ENCODE assay signal across 23 cellular contexts in the genomic region with DNA sequence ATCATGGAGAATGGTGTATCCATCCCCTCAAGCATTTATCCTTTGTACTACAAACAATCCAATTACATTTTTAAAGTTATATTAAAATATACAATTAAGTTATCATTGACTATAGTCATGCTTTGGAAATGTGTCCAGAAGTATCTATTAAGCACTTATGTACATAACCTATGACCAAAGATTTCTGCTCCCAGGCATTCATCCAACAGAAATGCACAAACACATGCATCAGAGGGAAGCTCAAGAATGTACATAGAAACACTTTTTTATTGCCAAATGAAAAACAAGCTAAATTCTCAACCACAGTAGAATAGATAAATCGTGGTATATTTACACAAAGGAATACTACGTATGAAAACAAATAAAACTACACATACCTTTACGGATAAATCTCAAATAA.
DNase-seq lines count a peak whose midpoint lies in the region; ATAC-seq, FAIRE-seq and TF ChIP-seq lines count a peak whose summit lies in the region.
"Had no signal": no experiment of that assay in that cellular context is flagged by ENCODE, and none has a peak within 500 bp of the region (broad histone marks: within the 10 kb centered on the region; RNA-seq: fewer than 3 reads in every experiment).

No MANE protein-coding gene starts in this region.

- H4K5ac ChIP-seq in IMR-90 (ENCODE audit: low read depth, low read length), result no peak overlapping the region

- TF ChIP-seq CTCF in A549 (IDR thresholded peaks at IDR 0.05), result no peak
- no peak for TF ChIP-seq CTCF in IMR-90 (conservative IDR thresholded peaks at IDR 0.05; ENCODE audit: low read depth, low read length)
- TF ChIP-seq CTCF in astrocyte of the spinal cord (IDR thresholded peaks at IDR 0.05; ENCODE audit: low read depth, low read length), result no peak
- TF ChIP-seq CTCF in fibroblast of pulmonary artery (IDR thresholded peaks at IDR 0.05; ENCODE audit: low read length, missing control alignments), result no peak
- TF ChIP-seq CTCF in Calu3 (IDR thresholded peaks at IDR 0.05; ENCODE audit: unreplicated experiment), result no peak
- TF ChIP-seq CTCF in body of pancreas (IDR thresholded peaks at IDR 0.05), result no peak

- intact Hi-C loops in IMR-90 (cut with micrococcal nuclease) (no loop called here), Calu3 (cut with micrococcal nuclease; ENCODE audit: unreplicated experiment) (no loop called here), body of pancreas (cut with DNase I) (loop anchor here (10.0 kb wide), 1 partner anchor 1132 kb away; no protein-coding TSS in a partner anchor)

- H2AK9ac ChIP-seq in IMR-90 (replicated peaks; ENCODE audit: low read depth, low read length, poor library complexity), result no peak overlapping the region

- BruUV-seq in IMR-90 (replicated peaks; lab: Mats Ljungman, UMichigan) (no TSS peak), Calu3 (replicated peaks; lab: Mats Ljungman, UMichigan) (no TSS peak)

- TF ChIP-seq RAD21 in A549 (conservative IDR thresholded peaks at IDR 0.05 in 1 of 2, IDR thresholded peaks at IDR 0.05 in 1 of 2) (no peak), IMR-90 (IDR thresholded peaks at IDR 0.05; ENCODE audit: low read length) (no peak)

- no peak overlapping the region for H3K18ac ChIP-seq in IMR-90 (ENCODE audit: low read depth, low read length)

- no peak overlapping the region for H2AK5ac ChIP-seq in IMR-90 (ENCODE audit: low read depth, low read length)

- H3K36me3 Mint-ChIP-seq in Calu3 (ENCODE audit: insufficient read depth, unreplicated experiment), result no peaks in the 10 kb centered on the region
- H3K36me3 Mint-ChIP-seq in naive thymus-derived CD8-positive, alpha-beta T cell, result peaks cover 0 to 5% (median 0%) of the 10 kb centered on the region in 3 donors
- H3K36me3 Mint-ChIP-seq: activated CD8-positive, alpha-beta memory T cell treated with anti-CD3 and anti-CD28 coated beads, Interleukin-2, amount 10 ng/mL, durations not matched to agents 7 days and 5 days; activated naive CD8-positive, alpha-beta T cell; naive thymus-derived CD4-positive, alpha-beta T cell had no signal

- H3K4me2 ChIP-seq in A549 (peak overlapping the region; percentile 35; the same call in 2 of the 3 replicates), IMR-90 (ENCODE audit: low read depth, low read length) (no peak overlapping the region)

- no peaks in the 10 kb centered on the region for H3K4me1 Mint-ChIP-seq in Calu3 (ENCODE audit: low read depth, unreplicated experiment)
- no peaks in the 10 kb centered on the region for H3K4me1 Mint-ChIP-seq in naive thymus-derived CD8-positive, alpha-beta T cell
- H3K4me1 Mint-ChIP-seq: activated CD8-positive, alpha-beta memory T cell treated with anti-CD3 and anti-CD28 coated beads, Interleukin-2, amount 10 ng/mL, durations not matched to agents 7 days and 5 days; naive thymus-derived CD4-positive, alpha-beta T cell had no signal

- DNase-seq in A549 (ENCODE audit: low read depth in 1 of 2, low spot score in 1 of 2), result peak in 1 of 2 experiments; percentile 32
- DNase-seq in IMR-90, result peak; percentile 86
- peak; percentile 71 for DNase-seq in astrocyte of the spinal cord (ENCODE audit: low read depth, low spot score)
- DNase-seq in fibroblast of pulmonary artery (ENCODE audit: low read depth), result peak; percentile 68
- no peak for DNase-seq in Calu3
- no peak for DNase-seq in naive thymus-derived CD8-positive, alpha-beta T cell
- no peak for DNase-seq in small intestine
- DNase-seq in body of pancreas, result no peak
- DNase-seq: activated CD4-positive, alpha-beta T cell treated with anti-CD3 and anti-CD28 coated beads for 48 hours; activated CD8-positive, alpha-beta memory T cell treated with anti-CD3 and anti-CD28 coated beads, Interleukin-2, amount 10 ng/mL, durations not matched to agents 7 days and 5 days; central memory CD4-positive, alpha-beta T cell; DMS153; foreskin keratinocyte; naive thymus-derived CD4-positive, alpha-beta T cell; NCI-H187; NCI-H226; NK-92 treated with Interleukin-12 subunit alpha and Interleukin-12 subunit beta, amount 100 ng/mL, for 24 hours; pancreas; RPMI8226; stimulated activated CD4-positive, alpha-beta T cell treated with anti-CD3 and anti-CD28 coated beads, Interleukin-4, amount 100 ng/mL, for 1 hour had no signal

- H3K27ac Mint-ChIP-seq in Calu3 (ENCODE audit: unreplicated experiment), result no peak overlapping the region
- no peak overlapping the region for H3K27ac Mint-ChIP-seq in naive thymus-derived CD8-positive, alpha-beta T cell
- H3K27ac Mint-ChIP-seq: activated CD8-positive, alpha-beta memory T cell treated with anti-CD3 and anti-CD28 coated beads, Interleukin-2, amount 10 ng/mL, durations not matched to agents 7 days and 5 days; activated naive CD8-positive, alpha-beta T cell; naive thymus-derived CD4-positive, alpha-beta T cell had no signal

- CTCF ChIA-PET in A549 (lab: Yijun Ruan, JAX), result no interaction called here
- CTCF ChIA-PET in IMR-90 (lab: Yijun Ruan, JAX), result interaction anchor here (0.5 kb wide), 1 partner anchor 78 kb away, joined by 3 read pairs; no protein-coding TSS in a partner anchor
- CTCF ChIA-PET in Calu3 (lab: Charles Lee), result no interaction called here

- dilution Hi-C loops in IMR-90 (cut with HindIII; ENCODE audit: low sequenced_read_pairs, unreplicated experiment), result no loop called here

- H2BK20ac ChIP-seq in IMR-90 (ENCODE audit: low read depth, low read length), result no peak overlapping the region

- no peak overlapping the region for H3K4ac ChIP-seq in IMR-90 (ENCODE audit: low read depth, low read length)

- in situ Hi-C loops in IMR-90 (cut with MboI; ENCODE audit: low sequenced_read_pairs), result no loop called here
- in situ Hi-C loops in astrocyte of the spinal cord (cut with HindIII; ENCODE audit: low sequenced_read_pairs), result no loop called here

- FAIRE-seq in A549 (lab: Jason Lieb, UNC) (no peak), small intestine (lab: Jason Lieb, UNC) (no peak)
- FAIRE-seq: GM12892 had no signal

- no peak overlapping the region for H3K27ac ChIP-seq in A549
- H3K27ac ChIP-seq in IMR-90 (ENCODE audit: insufficient read depth, low read length), result no peak overlapping the region
- no peak overlapping the region for H3K27ac ChIP-seq in small intestine (ENCODE audit: low read depth in 1 of 2, low read length in 1 of 2)
- H3K27ac ChIP-seq in body of pancreas, result no peak overlapping the region
- H3K27ac ChIP-seq: foreskin keratinocyte, pancreas had no signal

- H2BK120ac ChIP-seq in IMR-90 (ENCODE audit: low read depth, low read length), result no peak overlapping the region

- H3K9me3 ChIP-seq in A549 (0 out of 3 replicates have a peak, but pooled peaks cover 7% of the 10 kb centered on the region), IMR-90 (ENCODE audit: control insufficient read depth, insufficient read depth, low read length) (no peaks in the 10 kb centered on the region), small intestine (ENCODE audit: control insufficient read depth, low read depth) (no peaks in the 10 kb centered on the region), body of pancreas (no peaks in the 10 kb centered on the region)
- H3K9me3 ChIP-seq: HAP-1, pancreas had no signal

- ATAC-seq in A549 (no peak), IMR-90 (ENCODE audit: low read depth) (peak; percentile 92), body of pancreas (no peak)
- no peak for ATAC-seq in naive thymus-derived CD8-positive, alpha-beta T cell
- ATAC-seq: activated CD8-positive, alpha-beta memory T cell treated with anti-CD3 and anti-CD28 coated beads, Interleukin-2, amount 10 ng/mL, durations not matched to agents 7 days and 5 days; foreskin keratinocyte; naive thymus-derived CD4-positive, alpha-beta T cell; pancreas had no signal

- WGBS in A549 (ENCODE audit: missing lambda C conversion rate), result 9% methylated on average over 3 of the region's 3 CpGs
- no CpG with 5 or more reads among the region's 3 CpGs for WGBS in IMR-90 (ENCODE audit: extremely low coverage in 2 of 2, insufficient read length in 1 of 2), 2 experiments
- WGBS in small intestine, 3 donors, result 72 to 78% (median 74%) methylated on average over 3 of the region's 3 CpGs
- 32 to 42% methylated on average over 3 of the region's 3 CpGs for WGBS in body of pancreas, 2 donors

- no peak overlapping the region for H4K8ac ChIP-seq in IMR-90 (ENCODE audit: low read depth in 2 of 2, low read length in 2 of 2)

- H3K14ac ChIP-seq in IMR-90 (replicated peaks; ENCODE audit: low read depth, low read length), result no peak overlapping the region

- no peak overlapping the region for H4K91ac ChIP-seq in IMR-90 (ENCODE audit: insufficient read depth, low read depth, low read length)

- no peaks in the 10 kb centered on the region for H3K79me1 ChIP-seq in IMR-90 (ENCODE audit: low read depth in 1 of 2, low read length in 2 of 2)

- no peak overlapping the region for H3K9ac ChIP-seq in IMR-90 (ENCODE audit: low read depth, low read length)

- H3K36me3 ChIP-seq in IMR-90 (ENCODE audit: control insufficient read depth, insufficient read depth, low read length), result no peaks in the 10 kb centered on the region
- no peaks in the 10 kb centered on the region for H3K36me3 ChIP-seq in small intestine (ENCODE audit: control insufficient read depth in 2 of 2, insufficient read depth in 2 of 2, low read length in 2 of 2)
- no peaks in the 10 kb centered on the region for H3K36me3 ChIP-seq in body of pancreas (replicated peaks in 1 of 2; ENCODE audit: insufficient read depth in 1 of 2, low read depth in 2 of 2)
- H3K36me3 ChIP-seq: HAP-1, pancreas had no signal

- no peaks in the 10 kb centered on the region for H4K20me1 ChIP-seq in IMR-90 (ENCODE audit: insufficient read depth, low read length)

- H3K9me3 Mint-ChIP-seq in Calu3 (ENCODE audit: low read depth, unreplicated experiment), result peaks cover 7% of the 10 kb centered on the region
- H3K9me3 Mint-ChIP-seq in naive thymus-derived CD8-positive, alpha-beta T cell, result peaks cover 10 to 41% (median 21%) of the 10 kb centered on the region in 9 donors

- H2AFZ ChIP-seq in IMR-90 (replicated peaks; ENCODE audit: low read length, poor library complexity), result no peak overlapping the region

- H3K27me3 ChIP-seq in IMR-90 (ENCODE audit: control insufficient read depth, insufficient read depth, low read length) (no peaks in the 10 kb centered on the region), small intestine (ENCODE audit: control insufficient read depth in 2 of 2, insufficient read depth in 2 of 2, low read length in 2 of 2) (no peaks in the 10 kb centered on the region), body of pancreas (no peaks in the 10 kb centered on the region)
- H3K27me3 ChIP-seq: foreskin keratinocyte, pancreas had no signal

- no peaks in the 10 kb centered on the region for H3K27me3 Mint-ChIP-seq in Calu3 (ENCODE audit: unreplicated experiment)
- no peaks in the 10 kb centered on the region for H3K27me3 Mint-ChIP-seq in naive thymus-derived CD8-positive, alpha-beta T cell
- H3K27me3 Mint-ChIP-seq: activated CD8-positive, alpha-beta memory T cell treated with anti-CD3 and anti-CD28 coated beads, Interleukin-2, amount 10 ng/mL, durations not matched to agents 7 days and 5 days; activated naive CD8-positive, alpha-beta T cell; naive thymus-derived CD4-positive, alpha-beta T cell had no signal

- TF ChIP-seq EP300 in A549 (IDR thresholded peaks at IDR 0.05), result no peak

- no peak overlapping the region for H2BK5ac ChIP-seq in IMR-90 (ENCODE audit: low read depth, low read length, poor library complexity, severe bottlenecking)

- no peak for TF ChIP-seq POLR2A in A549 (IDR thresholded peaks at IDR 0.05; ENCODE audit: low read length)
- TF ChIP-seq POLR2A in IMR-90 (IDR thresholded peaks at IDR 0.05; ENCODE audit: low read depth, low read length), result no peak
- TF ChIP-seq POLR2A in body of pancreas (IDR thresholded peaks at IDR 0.05), result no peak

- no peak overlapping the region for H3K4me3 Mint-ChIP-seq in Calu3 (ENCODE audit: low read depth, unreplicated experiment)
- no peak overlapping the region for H3K4me3 Mint-ChIP-seq in naive thymus-derived CD8-positive, alpha-beta T cell
- H3K4me3 Mint-ChIP-seq: activated CD8-positive, alpha-beta memory T cell treated with anti-CD3 and anti-CD28 coated beads, Interleukin-2, amount 10 ng/mL, durations not matched to agents 7 days and 5 days; activated naive CD8-positive, alpha-beta T cell; naive thymus-derived CD4-positive, alpha-beta T cell had no signal

- POLR2A ChIA-PET in A549 (lab: Yijun Ruan, JAX) (no interaction called here), IMR-90 (lab: Charles Lee; ENCODE audit: unreplicated experiment) (interaction anchor here (0.6 kb wide), 1 partner anchor 605 kb away, joined by 3 read pairs; no protein-coding TSS in a partner anchor)
- POLR2A ChIA-PET in naive thymus-derived CD8-positive, alpha-beta T cell (lab: Charles Lee), result no interaction called here

- no peak overlapping the region for H2BK15ac ChIP-seq in IMR-90 (ENCODE audit: low read depth, low read length)

- no peaks in the 10 kb centered on the region; the same call in 2 of the 3 replicates for H3K4me1 ChIP-seq in A549
- H3K4me1 ChIP-seq in IMR-90 (ENCODE audit: control insufficient read depth, insufficient read depth, low read length), result no peaks in the 10 kb centered on the region
- no peaks in the 10 kb centered on the region for H3K4me1 ChIP-seq in small intestine (ENCODE audit: control insufficient read depth in 2 of 2, insufficient read depth in 1 of 2, low read depth in 1 of 2, low read length in 1 of 2)
- H3K4me1 ChIP-seq in body of pancreas, result no peaks in the 10 kb centered on the region
- H3K4me1 ChIP-seq: foreskin keratinocyte, pancreas had no signal

- no peaks in the 10 kb centered on the region for H3K9me1 ChIP-seq in IMR-90 (ENCODE audit: insufficient read depth, low read length)

- H3K56ac ChIP-seq in IMR-90 (ENCODE audit: extremely low read depth, insufficient read depth, low read length), result no peak overlapping the region

- no peak overlapping the region for H3K23ac ChIP-seq in IMR-90 (ENCODE audit: low read depth, low read length)

- no peak overlapping the region for H3K4me3 ChIP-seq in A549
- H3K4me3 ChIP-seq in IMR-90 (ENCODE audit: insufficient read depth, low read depth, low read length), result no peak overlapping the region
- no peak overlapping the region for H3K4me3 ChIP-seq in astrocyte of the spinal cord (ENCODE audit: low read depth, low read length)
- no peak overlapping the region for H3K4me3 ChIP-seq in fibroblast of pulmonary artery (replicated peaks; ENCODE audit: low read depth, low read length)
- no peak overlapping the region for H3K4me3 ChIP-seq in small intestine (ENCODE audit: low read depth in 1 of 2, low read length in 2 of 2)
- H3K4me3 ChIP-seq in body of pancreas, result no peak overlapping the region
- H3K4me3 ChIP-seq: HAP-1, pancreas had no signal

Comparison
In these comparisons a context has a peak if more than half of its experiments do, and no peak if none do; other contexts are left out.
1. DNase-seq: peak in IMR-90 (single experiment), astrocyte of the spinal cord (single experiment) and fibroblast of pulmonary artery (single experiment); none in Calu3 (single experiment), naive thymus-derived CD8-positive, alpha-beta T cell (0 of 10), small intestine (single experiment) and body of pancreas (0 of 4).